Comparison of ENCODE assay signal across 8 cellular contexts in genomic region chr12:121465921-121466799, GRCh38.
DNase-seq lines count a peak whose midpoint lies in the region; ATAC-seq, FAIRE-seq and TF ChIP-seq lines count a peak whose summit lies in the region.

No MANE protein-coding gene starts in this region.

- no peak overlapping the region for H4K91ac ChIP-seq in H1 (replicated peaks; ENCODE audit: insufficient read length, low read length)

- 30% methylated on average over 36 of the region's 71 CpGs; no CpG with 5 or more reads in 1 of the 2 experiments for WGBS in H1 (ENCODE audit: extremely low coverage in 1 of 2, insufficient coverage in 1 of 2, insufficient read length in 1 of 2, insufficient replicate concordance in 2 of 2, low coverage in 1 of 2, low lambda C conversion rate in 2 of 2, missing lambda C conversion rate in 1 of 2), 2 experiments

- H2AFZ ChIP-seq in H1 (ENCODE audit: low read length) = no peak overlapping the region

- H3K27ac Mint-ChIP-seq in activated CD4-positive, alpha-beta T cell treated with anti-CD3 and anti-CD28 coated beads, Interleukin-2, amount 10 ng/mL, durations not matched to agents 7 days and 5 days = peak overlapping the region; percentile 90
- peak overlapping the region; percentile 69 for H3K27ac Mint-ChIP-seq in nephron progenitor cell

- H2BK20ac ChIP-seq in H1 (ENCODE audit: low read length) = no peak overlapping the region

- H2BK15ac ChIP-seq in H1 (ENCODE audit: low read length) = no peak overlapping the region

- POLR2A ChIA-PET in activated CD4-positive, alpha-beta T cell treated with anti-CD3 and anti-CD28 coated beads, Interleukin-2, amount 10 ng/mL, durations not matched to agents 7 days and 5 days (lab: Charles Lee) = no interaction called here
- POLR2A ChIA-PET in H1 (lab: Charles Lee; ENCODE audit: partially characterized antibody) = interaction anchor here (1.4 kb wide), 1 partner anchor 12 kb away, joined by 3 read pairs; no protein-coding TSS in a partner anchor

- H3K4me2 ChIP-seq in H1 (ENCODE audit: insufficient read depth in 1 of 2, low read depth in 2 of 2, low read length in 2 of 2) = peak overlapping the region; percentile 70 to 74

- peaks cover 9% of the 10 kb centered on the region for H3K79me1 ChIP-seq in H1 (ENCODE audit: low read depth, low read length)

- DNase-seq in EL (peak; percentile 37), H1 (ENCODE audit: low read depth in 1 of 2, low spot score in 2 of 2) (no peak), nephron progenitor cell (peak; percentile 52), urothelium cell line (ENCODE audit: low spot score) (peak; percentile 40), COLO829 (ENCODE audit: low spot score) (no peak)
- peak; percentile 44 for DNase-seq in activated CD4-positive, alpha-beta T cell treated with anti-CD3 and anti-CD28 coated beads, Interleukin-2, amount 10 ng/mL, durations not matched to agents 7 days and 5 days

- H2BK120ac ChIP-seq in H1 (replicated peaks; ENCODE audit: low read depth, low read length) = no peak overlapping the region

- peaks cover 7% of the 10 kb centered on the region for H3K36me3 Mint-ChIP-seq in activated CD4-positive, alpha-beta T cell treated with anti-CD3 and anti-CD28 coated beads, Interleukin-2, amount 10 ng/mL, durations not matched to agents 7 days and 5 days (ENCODE audit: low read depth)
- H3K36me3 Mint-ChIP-seq in nephron progenitor cell (ENCODE audit: low read depth) = peaks cover 21% of the 10 kb centered on the region

- peak overlapping the region; percentile 57 for H4K8ac ChIP-seq in H1 (ENCODE audit: extremely low read depth, insufficient read depth, low read length)

- 0 out of 2 replicates have a peak overlapping the region, but pooled peaks have one; percentile 39 for H2BK12ac ChIP-seq in H1 (ENCODE audit: low read depth, low read length)

- H3K9me3 Mint-ChIP-seq in activated CD4-positive, alpha-beta T cell treated with anti-CD3 and anti-CD28 coated beads, Interleukin-2, amount 10 ng/mL, durations not matched to agents 7 days and 5 days = no peaks in the 10 kb centered on the region
- H3K9me3 Mint-ChIP-seq in nephron progenitor cell = no peaks in the 10 kb centered on the region

- no peak overlapping the region for H2AK5ac ChIP-seq in H1 (ENCODE audit: low read depth, low read length)

- TF ChIP-seq EP300 in H1 (IDR thresholded peaks at IDR 0.05; ENCODE audit: borderline replicate concordance in 1 of 2, low read depth in 2 of 2, low read length in 2 of 2) = no peak

- no peak overlapping the region for H3K4ac ChIP-seq in H1 (replicated peaks; ENCODE audit: insufficient read length, low read depth, low read length)

- no peak overlapping the region for H3K23ac ChIP-seq in H1 (ENCODE audit: insufficient read length)

- no peaks in the 10 kb centered on the region for H3K27me3 Mint-ChIP-seq in activated CD4-positive, alpha-beta T cell treated with anti-CD3 and anti-CD28 coated beads, Interleukin-2, amount 10 ng/mL, durations not matched to agents 7 days and 5 days
- H3K27me3 Mint-ChIP-seq in nephron progenitor cell (ENCODE audit: low read depth, poor library complexity) = peaks cover 6% of the 10 kb centered on the region

- H4K5ac ChIP-seq in H1 (ENCODE audit: insufficient read length, low read depth, low read length) = no peak overlapping the region

- H3K79me2 ChIP-seq in H1 (ENCODE audit: control insufficient read depth in 1 of 2, insufficient read depth in 2 of 2, low read length in 2 of 2) = peaks cover 5 to 49% of the 10 kb centered on the region in 2 experiments

- peaks cover 39% of the 10 kb centered on the region for H3K4me1 Mint-ChIP-seq in activated CD4-positive, alpha-beta T cell treated with anti-CD3 and anti-CD28 coated beads, Interleukin-2, amount 10 ng/mL, durations not matched to agents 7 days and 5 days
- H3K4me1 Mint-ChIP-seq in nephron progenitor cell = peaks cover 65% of the 10 kb centered on the region

- TF ChIP-seq CTCF in H1 (IDR thresholded peaks at IDR 0.05; ENCODE audit: control extremely low read depth in 1 of 3, insufficient read depth in 1 of 3, low read depth in 1 of 3, low read length in 3 of 3) = no peak
- no peak for TF ChIP-seq CTCF in nephron progenitor cell (IDR thresholded peaks at IDR 0.05)

- peak overlapping the region; percentile 32 to 70 (median 50) for H3K4me3 ChIP-seq in H1 (ENCODE audit: extremely low read depth in 1 of 4, insufficient read depth in 2 of 4, low read depth in 3 of 4, low read length in 4 of 4)

- ATAC-seq in GM21717 (IDR thresholded peaks at IDR 0.05; ENCODE audit: unreplicated experiment) = peak; percentile 20

- H3K36me3 ChIP-seq in KOPT-K1 (ENCODE audit: insufficient read depth, low read length) (peaks cover 23% of the 10 kb centered on the region), H1 (ENCODE audit: control insufficient read depth in 2 of 4, insufficient read depth in 4 of 4, low read length in 3 of 4) (peaks cover 0 to 6% (median under 1%) of the 10 kb centered on the region in 4 experiments; a peak in 2 of 8 replicates)

- no peak overlapping the region for H3K14ac ChIP-seq in H1 (ENCODE audit: insufficient read length)

- no peak overlapping the region for H3K56ac ChIP-seq in H1 (replicated peaks; ENCODE audit: insufficient read length, low read depth, low read length)

- peaks cover 0 to 6% (median 0%) of the 10 kb centered on the region in 4 experiments; a peak in 2 of 7 replicates for H3K27me3 ChIP-seq in H1 (replicated peaks in 1 of 4; ENCODE audit: control insufficient read depth in 3 of 4, extremely low read depth in 1 of 4, insufficient read depth in 3 of 4, low read length in 3 of 4)

- FAIRE-seq in H1 (lab: Jason Lieb, UNC) (no peak), urothelium cell line (lab: Jason Lieb, UNC) (no peak)

- CTCF ChIA-PET in activated CD4-positive, alpha-beta T cell treated with anti-CD3 and anti-CD28 coated beads, Interleukin-2, amount 10 ng/mL, durations not matched to agents 7 days and 5 days (lab: Charles Lee) = interaction anchor here (0.9 to 1.7 kb wide), 3 partner anchors 9 to 23 kb away, joined by 3 to 4 read pairs (median 3); no protein-coding TSS in a partner anchor
- CTCF ChIA-PET in H1 (lab: Charles Lee; ENCODE audit: partially characterized antibody) = interaction anchor here (0.6 to 15.5 kb wide), 4 partner anchors 12 to 159 kb away, joined by 3 to 129 read pairs (median 24); no protein-coding TSS in a partner anchor

- TF ChIP-seq RAD21 in H1 (IDR thresholded peaks at IDR 0.05 in 1 of 2, conservative IDR thresholded peaks at IDR 0.05 in 1 of 2; ENCODE audit: low read depth in 2 of 2, low read length in 2 of 2) = no peak

- peaks cover 7% of the 10 kb centered on the region for H3K23me2 ChIP-seq in H1 (ENCODE audit: low read depth, low read length)

- H3K4me1 ChIP-seq in H1 (replicated peaks in 1 of 4; ENCODE audit: control insufficient read depth in 3 of 4, insufficient read depth in 4 of 4, low read length in 3 of 4) = peaks cover 0 to 12% (median 2%) of the 10 kb centered on the region in 4 experiments; a peak in 4 of 7 replicates

- H3K9me3 ChIP-seq in KOPT-K1 (ENCODE audit: insufficient read depth, low read length, poor library complexity, severe bottlenecking) (no peaks in the 10 kb centered on the region), H1 (ENCODE audit: insufficient read depth in 2 of 2, low read depth in 1 of 2, low read length in 1 of 2) (no peaks in the 10 kb centered on the region)

- H3K4me3 Mint-ChIP-seq in activated CD4-positive, alpha-beta T cell treated with anti-CD3 and anti-CD28 coated beads, Interleukin-2, amount 10 ng/mL, durations not matched to agents 7 days and 5 days = peak overlapping the region; percentile 86
- peak overlapping the region; percentile 98 for H3K4me3 Mint-ChIP-seq in nephron progenitor cell

- H3K9ac ChIP-seq in H1 (replicated peaks in 1 of 4; ENCODE audit: extremely low read depth in 1 of 4, low read depth in 3 of 4, low read length in 3 of 4) = peak overlapping the region; percentile 31 to 82 (median 46); a peak in 4 of 7 replicates

- H3K18ac ChIP-seq in H1 (ENCODE audit: extremely low read depth, low read length) = no peak overlapping the region

- H2BK5ac ChIP-seq in H1 (ENCODE audit: low read depth, low read length) = no peak overlapping the region

- H3K27ac ChIP-seq in KOPT-K1 (ENCODE audit: low read depth, low read length, poor library complexity, severe bottlenecking) (peak overlapping the region; percentile 59), H1 (ENCODE audit: low read depth, low read length) (no peak overlapping the region)

- peaks cover 6 to 24% of the 10 kb centered on the region in 2 experiments for H4K20me1 ChIP-seq in H1 (replicated peaks in 1 of 2; ENCODE audit: control insufficient read depth in 1 of 2, insufficient read depth in 2 of 2, low read length in 2 of 2)

- TF ChIP-seq POLR2A in H1 (IDR thresholded peaks at IDR 0.05; ENCODE audit: control extremely low read depth in 1 of 2, low read depth in 2 of 2, low read length in 2 of 2) = no peak

TF ChIP-seq in H1, 55 proteins besides CTCF, POLR2A, EP300 and RAD21:
- no peak for TF ChIP-seq CBX8 (IDR thresholded peaks at IDR 0.05; ENCODE audit: borderline replicate concordance, low read depth, low read length)
- TF ChIP-seq E2F6 (IDR thresholded peaks at IDR 0.05) = no peak
- no peak for TF ChIP-seq ATF2 (IDR thresholded peaks at IDR 0.05; ENCODE audit: low read length)
- TF ChIP-seq KDM4A (IDR thresholded peaks at IDR 0.05; ENCODE audit: low read depth, low read length, severe bottlenecking) = peak; percentile 6

Comparison
In these comparisons a context has a peak if more than half of its experiments do, and no peak if none do; other contexts are left out.
1. DNase-seq: peak in EL (single experiment), activated CD4-positive, alpha-beta T cell treated with anti-CD3 and anti-CD28 coated beads, Interleukin-2, amount 10 ng/mL, durations not matched to agents 7 days and 5 days (single experiment), nephron progenitor cell (single experiment) and urothelium cell line (single experiment); none in H1 (0 of 2) and COLO829 (single experiment).